1 cellular context compared by ENCODE assay signal in genomic region chr12:14986449-14986848, GRCh38.
TF ChIP-seq lines count a peak whose summit lies in the region.

No MANE protein-coding gene starts in this region.

TF ChIP-seq in HCT116, 20 proteins besides CTCF, POLR2A, EP300 and RAD21:
- TF ChIP-seq SP1 (IDR thresholded peaks at IDR 0.05; ENCODE audit: low read depth) (no peak), SIN3A (IDR thresholded peaks at IDR 0.05; ENCODE audit: low read depth) (no peak), CBX3 (IDR thresholded peaks at IDR 0.05; ENCODE audit: low read depth) (no peak), TCF7L2 (IDR thresholded peaks at IDR 0.05; ENCODE audit: borderline replicate concordance, extremely low read depth, insufficient read depth, insufficient read length) (no peak), CEBPB (IDR thresholded peaks at IDR 0.05; ENCODE audit: low read depth) (no peak), JUND (IDR thresholded peaks at IDR 0.05) (no peak), POLR2AphosphoS5 (IDR thresholded peaks at IDR 0.05; ENCODE audit: low read depth, low read length) (no peak), EZH2 (IDR thresholded peaks at IDR 0.05) (no peak), EZH2phosphoT487 (IDR thresholded peaks at IDR 0.05; ENCODE audit: borderline replicate concordance) (no peak), ZNF274 (IDR thresholded peaks at IDR 0.05; ENCODE audit: low read depth, low read length) (no peak)
- TF ChIP-seq, protein P1, sequence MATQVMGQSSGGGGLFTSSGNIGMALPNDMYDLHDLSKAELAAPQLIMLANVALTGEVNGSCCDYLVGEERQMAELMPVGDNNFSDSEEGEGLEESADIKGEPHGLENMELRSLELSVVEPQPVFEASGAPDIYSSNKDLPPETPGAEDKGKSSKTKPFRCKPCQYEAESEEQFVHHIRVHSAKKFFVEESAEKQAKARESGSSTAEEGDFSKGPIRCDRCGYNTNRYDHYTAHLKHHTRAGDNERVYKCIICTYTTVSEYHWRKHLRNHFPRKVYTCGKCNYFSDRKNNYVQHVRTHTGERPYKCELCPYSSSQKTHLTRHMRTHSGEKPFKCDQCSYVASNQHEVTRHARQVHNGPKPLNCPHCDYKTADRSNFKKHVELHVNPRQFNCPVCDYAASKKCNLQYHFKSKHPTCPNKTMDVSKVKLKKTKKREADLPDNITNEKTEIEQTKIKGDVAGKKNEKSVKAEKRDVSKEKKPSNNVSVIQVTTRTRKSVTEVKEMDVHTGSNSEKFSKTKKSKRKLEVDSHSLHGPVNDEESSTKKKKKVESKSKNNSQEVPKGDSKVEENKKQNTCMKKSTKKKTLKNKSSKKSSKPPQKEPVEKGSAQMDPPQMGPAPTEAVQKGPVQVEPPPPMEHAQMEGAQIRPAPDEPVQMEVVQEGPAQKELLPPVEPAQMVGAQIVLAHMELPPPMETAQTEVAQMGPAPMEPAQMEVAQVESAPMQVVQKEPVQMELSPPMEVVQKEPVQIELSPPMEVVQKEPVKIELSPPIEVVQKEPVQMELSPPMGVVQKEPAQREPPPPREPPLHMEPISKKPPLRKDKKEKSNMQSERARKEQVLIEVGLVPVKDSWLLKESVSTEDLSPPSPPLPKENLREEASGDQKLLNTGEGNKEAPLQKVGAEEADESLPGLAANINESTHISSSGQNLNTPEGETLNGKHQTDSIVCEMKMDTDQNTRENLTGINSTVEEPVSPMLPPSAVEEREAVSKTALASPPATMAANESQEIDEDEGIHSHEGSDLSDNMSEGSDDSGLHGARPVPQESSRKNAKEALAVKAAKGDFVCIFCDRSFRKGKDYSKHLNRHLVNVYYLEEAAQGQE (IDR thresholded peaks at IDR 0.05; ENCODE audit: low read depth) = no peak
